2 cellular contexts compared by ENCODE assay signal in the genomic region with DNA sequence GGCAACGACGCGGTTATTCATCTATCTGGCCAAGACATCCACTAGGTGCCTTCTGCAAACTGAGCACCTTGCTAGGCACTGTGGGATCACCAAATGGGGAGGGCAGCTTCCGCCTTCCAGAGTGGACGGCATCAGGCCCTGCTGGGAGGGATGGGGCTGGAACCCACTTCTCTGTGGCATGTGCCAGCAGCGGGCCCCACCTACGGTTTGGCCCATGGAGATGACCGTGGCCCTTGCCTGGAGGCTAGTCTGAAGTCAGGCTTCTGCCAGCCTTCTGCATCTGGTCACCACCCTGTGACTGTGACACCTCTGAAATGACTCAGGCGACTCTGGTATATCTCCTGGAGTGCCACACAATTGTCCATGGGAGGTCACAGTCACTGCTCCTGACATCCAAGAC.
A peak's percentile ranks its signal among the peaks of the same experiment; 100 is the strongest.
TF ChIP-seq lines count a peak whose summit lies in the region.

No MANE protein-coding gene starts in this region.

TF ChIP-seq in HEK293, 187 proteins besides CTCF, POLR2A, EP300 and RAD21:
- peak; percentile 63; the same call in 1 of the 2 replicates for TF ChIP-seq ZFP69B (tag by site-specific recombination; IDR thresholded peaks at IDR 0.05)
- TF ChIP-seq ZNF692 (tag by site-specific recombination; IDR thresholded peaks at IDR 0.05): peak; percentile 60
- no peak for TF ChIP-seq ZNF311 (tag by site-specific recombination; IDR thresholded peaks at IDR 0.05; ENCODE audit: borderline replicate concordance)
- TF ChIP-seq OVOL3 (tag by site-specific recombination; IDR thresholded peaks at IDR 0.05): no peak
- TF ChIP-seq GLIS1 (tag by site-specific recombination; IDR thresholded peaks at IDR 0.05): peak; percentile 57; the same call in 1 of the 2 replicates
- TF ChIP-seq, protein P1, sequence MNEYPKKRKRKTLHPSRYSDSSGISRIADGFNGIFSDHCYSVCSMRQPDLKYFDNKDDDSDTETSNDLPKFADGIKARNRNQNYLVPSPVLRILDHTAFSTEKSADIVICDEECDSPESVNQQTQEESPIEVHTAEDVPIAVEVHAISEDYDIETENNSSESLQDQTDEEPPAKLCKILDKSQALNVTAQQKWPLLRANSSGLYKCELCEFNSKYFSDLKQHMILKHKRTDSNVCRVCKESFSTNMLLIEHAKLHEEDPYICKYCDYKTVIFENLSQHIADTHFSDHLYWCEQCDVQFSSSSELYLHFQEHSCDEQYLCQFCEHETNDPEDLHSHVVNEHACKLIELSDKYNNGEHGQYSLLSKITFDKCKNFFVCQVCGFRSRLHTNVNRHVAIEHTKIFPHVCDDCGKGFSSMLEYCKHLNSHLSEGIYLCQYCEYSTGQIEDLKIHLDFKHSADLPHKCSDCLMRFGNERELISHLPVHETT (tag by site-specific recombination; IDR thresholded peaks at IDR 0.05): no peak

TF ChIP-seq in H1, 55 proteins besides CTCF, POLR2A, EP300 and RAD21:
- TF ChIP-seq, protein P2, sequence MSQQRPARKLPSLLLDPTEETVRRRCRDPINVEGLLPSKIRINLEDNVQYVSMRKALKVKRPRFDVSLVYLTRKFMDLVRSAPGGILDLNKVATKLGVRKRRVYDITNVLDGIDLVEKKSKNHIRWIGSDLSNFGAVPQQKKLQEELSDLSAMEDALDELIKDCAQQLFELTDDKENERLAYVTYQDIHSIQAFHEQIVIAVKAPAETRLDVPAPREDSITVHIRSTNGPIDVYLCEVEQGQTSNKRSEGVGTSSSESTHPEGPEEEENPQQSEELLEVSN (IDR thresholded peaks at IDR 0.05): no peak
- TF ChIP-seq BACH1 (IDR thresholded peaks at IDR 0.05; ENCODE audit: low read length) (no peak), EZH2 (IDR thresholded peaks at IDR 0.05; ENCODE audit: low read depth, low read length, severe bottlenecking) (no peak), HDAC6 (IDR thresholded peaks at IDR 0.05; ENCODE audit: low read depth, low read length) (no peak)
- TF ChIP-seq, protein P3, sequence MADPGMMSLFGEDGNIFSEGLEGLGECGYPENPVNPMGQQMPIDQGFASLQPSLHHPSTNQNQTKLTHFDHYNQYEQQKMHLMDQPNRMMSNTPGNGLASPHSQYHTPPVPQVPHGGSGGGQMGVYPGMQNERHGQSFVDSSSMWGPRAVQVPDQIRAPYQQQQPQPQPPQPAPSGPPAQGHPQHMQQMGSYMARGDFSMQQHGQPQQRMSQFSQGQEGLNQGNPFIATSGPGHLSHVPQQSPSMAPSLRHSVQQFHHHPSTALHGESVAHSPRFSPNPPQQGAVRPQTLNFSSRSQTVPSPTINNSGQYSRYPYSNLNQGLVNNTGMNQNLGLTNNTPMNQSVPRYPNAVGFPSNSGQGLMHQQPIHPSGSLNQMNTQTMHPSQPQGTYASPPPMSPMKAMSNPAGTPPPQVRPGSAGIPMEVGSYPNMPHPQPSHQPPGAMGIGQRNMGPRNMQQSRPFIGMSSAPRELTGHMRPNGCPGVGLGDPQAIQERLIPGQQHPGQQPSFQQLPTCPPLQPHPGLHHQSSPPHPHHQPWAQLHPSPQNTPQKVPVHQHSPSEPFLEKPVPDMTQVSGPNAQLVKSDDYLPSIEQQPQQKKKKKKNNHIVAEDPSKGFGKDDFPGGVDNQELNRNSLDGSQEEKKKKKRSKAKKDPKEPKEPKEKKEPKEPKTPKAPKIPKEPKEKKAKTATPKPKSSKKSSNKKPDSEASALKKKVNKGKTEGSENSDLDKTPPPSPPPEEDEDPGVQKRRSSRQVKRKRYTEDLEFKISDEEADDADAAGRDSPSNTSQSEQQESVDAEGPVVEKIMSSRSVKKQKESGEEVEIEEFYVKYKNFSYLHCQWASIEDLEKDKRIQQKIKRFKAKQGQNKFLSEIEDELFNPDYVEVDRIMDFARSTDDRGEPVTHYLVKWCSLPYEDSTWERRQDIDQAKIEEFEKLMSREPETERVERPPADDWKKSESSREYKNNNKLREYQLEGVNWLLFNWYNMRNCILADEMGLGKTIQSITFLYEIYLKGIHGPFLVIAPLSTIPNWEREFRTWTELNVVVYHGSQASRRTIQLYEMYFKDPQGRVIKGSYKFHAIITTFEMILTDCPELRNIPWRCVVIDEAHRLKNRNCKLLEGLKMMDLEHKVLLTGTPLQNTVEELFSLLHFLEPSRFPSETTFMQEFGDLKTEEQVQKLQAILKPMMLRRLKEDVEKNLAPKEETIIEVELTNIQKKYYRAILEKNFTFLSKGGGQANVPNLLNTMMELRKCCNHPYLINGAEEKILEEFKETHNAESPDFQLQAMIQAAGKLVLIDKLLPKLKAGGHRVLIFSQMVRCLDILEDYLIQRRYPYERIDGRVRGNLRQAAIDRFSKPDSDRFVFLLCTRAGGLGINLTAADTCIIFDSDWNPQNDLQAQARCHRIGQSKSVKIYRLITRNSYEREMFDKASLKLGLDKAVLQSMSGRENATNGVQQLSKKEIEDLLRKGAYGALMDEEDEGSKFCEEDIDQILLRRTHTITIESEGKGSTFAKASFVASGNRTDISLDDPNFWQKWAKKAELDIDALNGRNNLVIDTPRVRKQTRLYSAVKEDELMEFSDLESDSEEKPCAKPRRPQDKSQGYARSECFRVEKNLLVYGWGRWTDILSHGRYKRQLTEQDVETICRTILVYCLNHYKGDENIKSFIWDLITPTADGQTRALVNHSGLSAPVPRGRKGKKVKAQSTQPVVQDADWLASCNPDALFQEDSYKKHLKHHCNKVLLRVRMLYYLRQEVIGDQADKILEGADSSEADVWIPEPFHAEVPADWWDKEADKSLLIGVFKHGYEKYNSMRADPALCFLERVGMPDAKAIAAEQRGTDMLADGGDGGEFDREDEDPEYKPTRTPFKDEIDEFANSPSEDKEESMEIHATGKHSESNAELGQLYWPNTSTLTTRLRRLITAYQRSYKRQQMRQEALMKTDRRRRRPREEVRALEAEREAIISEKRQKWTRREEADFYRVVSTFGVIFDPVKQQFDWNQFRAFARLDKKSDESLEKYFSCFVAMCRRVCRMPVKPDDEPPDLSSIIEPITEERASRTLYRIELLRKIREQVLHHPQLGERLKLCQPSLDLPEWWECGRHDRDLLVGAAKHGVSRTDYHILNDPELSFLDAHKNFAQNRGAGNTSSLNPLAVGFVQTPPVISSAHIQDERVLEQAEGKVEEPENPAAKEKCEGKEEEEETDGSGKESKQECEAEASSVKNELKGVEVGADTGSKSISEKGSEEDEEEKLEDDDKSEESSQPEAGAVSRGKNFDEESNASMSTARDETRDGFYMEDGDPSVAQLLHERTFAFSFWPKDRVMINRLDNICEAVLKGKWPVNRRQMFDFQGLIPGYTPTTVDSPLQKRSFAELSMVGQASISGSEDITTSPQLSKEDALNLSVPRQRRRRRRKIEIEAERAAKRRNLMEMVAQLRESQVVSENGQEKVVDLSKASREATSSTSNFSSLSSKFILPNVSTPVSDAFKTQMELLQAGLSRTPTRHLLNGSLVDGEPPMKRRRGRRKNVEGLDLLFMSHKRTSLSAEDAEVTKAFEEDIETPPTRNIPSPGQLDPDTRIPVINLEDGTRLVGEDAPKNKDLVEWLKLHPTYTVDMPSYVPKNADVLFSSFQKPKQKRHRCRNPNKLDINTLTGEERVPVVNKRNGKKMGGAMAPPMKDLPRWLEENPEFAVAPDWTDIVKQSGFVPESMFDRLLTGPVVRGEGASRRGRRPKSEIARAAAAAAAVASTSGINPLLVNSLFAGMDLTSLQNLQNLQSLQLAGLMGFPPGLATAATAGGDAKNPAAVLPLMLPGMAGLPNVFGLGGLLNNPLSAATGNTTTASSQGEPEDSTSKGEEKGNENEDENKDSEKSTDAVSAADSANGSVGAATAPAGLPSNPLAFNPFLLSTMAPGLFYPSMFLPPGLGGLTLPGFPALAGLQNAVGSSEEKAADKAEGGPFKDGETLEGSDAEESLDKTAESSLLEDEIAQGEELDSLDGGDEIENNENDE (IDR thresholded peaks at IDR 0.05; ENCODE audit: insufficient replicate concordance, low read length): no peak
